Comparison of ENCODE assay signal across 1 cellular context in the genomic region with DNA sequence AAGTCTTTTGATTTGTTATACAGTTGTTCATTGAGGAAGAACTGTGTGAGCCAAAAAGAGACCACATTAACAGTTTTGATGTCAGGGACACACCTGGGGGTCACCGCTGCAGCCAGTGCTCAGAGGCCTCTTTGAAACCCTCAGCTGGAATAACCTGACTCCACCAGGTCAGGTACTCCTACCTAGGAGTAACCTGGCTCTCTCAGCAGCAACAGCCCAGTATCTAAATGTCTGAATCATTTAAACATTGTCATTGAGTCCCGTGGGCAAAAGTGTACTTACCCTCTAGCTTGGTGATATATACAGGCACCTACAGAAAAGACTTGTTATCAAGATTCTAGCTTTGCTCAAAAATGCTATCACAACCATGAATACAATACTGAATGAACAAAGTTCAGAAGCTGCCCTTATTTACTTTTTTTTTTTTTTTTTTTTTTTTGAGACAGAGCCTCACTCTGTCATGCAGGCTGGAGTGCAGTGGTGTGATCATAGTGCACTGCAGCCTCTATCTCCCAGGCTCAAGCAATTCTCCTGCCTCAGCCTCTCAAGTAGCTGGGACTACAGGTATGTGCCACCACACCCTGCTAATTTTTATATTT.
TF ChIP-seq lines count a peak whose summit lies in the region.

No MANE protein-coding gene starts in this region.

TF ChIP-seq in H1, 55 proteins besides CTCF, POLR2A, EP300 and RAD21 (continued from another document):
- TF ChIP-seq RNF2 (IDR thresholded peaks at IDR 0.05; ENCODE audit: borderline replicate concordance, low read depth, low read length, missing control alignments, poor library complexity, severe bottlenecking), result no peak
TF ChIP-seq in H1: peak in this region for 0.
